ENCODE assay signal across 15 cellular contexts in the genomic region with DNA sequence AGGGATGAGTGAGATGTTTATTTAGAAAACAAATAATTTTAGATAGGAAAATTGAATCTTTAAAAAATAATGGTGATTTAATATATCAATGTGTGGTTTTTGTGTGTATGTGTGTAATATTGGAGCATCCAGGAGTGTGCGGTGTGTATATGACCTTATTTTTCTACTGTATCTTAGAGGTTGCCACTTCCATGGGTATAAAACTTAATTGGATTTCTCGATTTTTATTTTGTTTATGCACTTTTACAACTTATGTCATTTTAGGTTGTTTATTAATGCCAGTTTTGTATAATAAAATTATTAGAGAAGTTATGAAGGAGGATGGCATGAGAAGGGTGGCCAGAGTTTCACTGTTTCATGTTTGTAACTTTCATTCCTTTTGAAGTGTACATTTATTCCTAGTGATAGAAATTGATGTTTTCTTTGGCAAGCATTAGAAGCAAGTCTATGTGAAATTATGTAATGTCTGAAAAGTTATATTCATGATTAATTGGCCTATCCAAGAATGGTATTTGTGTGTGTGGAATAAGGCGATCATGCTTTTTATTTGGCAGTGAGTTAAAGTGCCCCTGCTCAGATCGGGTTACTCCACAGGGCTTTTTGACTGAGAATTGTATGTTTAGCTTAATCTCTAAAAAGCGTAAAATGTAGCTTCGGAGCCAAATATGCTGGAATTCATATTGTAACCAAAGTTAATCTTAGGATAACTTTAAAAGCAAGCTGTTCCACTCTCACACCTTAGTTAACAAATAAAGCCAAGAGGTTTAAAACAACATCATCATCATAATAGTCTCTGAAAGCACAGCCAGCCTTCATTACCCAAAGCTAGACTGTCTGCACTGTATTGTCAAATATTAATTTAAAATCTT.
DNase-seq lines count a peak whose midpoint lies in the region; ATAC-seq, FAIRE-seq and TF ChIP-seq lines count a peak whose summit lies in the region.
"Had no signal": no experiment of that assay in that cellular context is flagged by ENCODE, and none has a peak within 500 bp of the region (broad histone marks: within the 10 kb centered on the region; RNA-seq: fewer than 3 reads in every experiment).

No MANE protein-coding gene starts in this region.

- no peak for TF ChIP-seq POLR2A in endothelial cell of umbilical vein (IDR thresholded peaks at IDR 0.05; ENCODE audit: low read depth, low read length)

- CTCF ChIA-PET in endothelial cell of umbilical vein (lab: Charles Lee) = interaction anchor here (1.4 kb wide), 1 partner anchor 10 kb away, joined by 3 read pairs; no protein-coding TSS in a partner anchor

- TF ChIP-seq CTCF in AG09319 (IDR thresholded peaks at IDR 0.05; ENCODE audit: low read depth, low read length) (no peak), endothelial cell of umbilical vein (IDR thresholded peaks at IDR 0.05; ENCODE audit: extremely low read depth in 1 of 2, insufficient read depth in 1 of 2, low read depth in 1 of 2, low read length in 2 of 2) (no peak)

- H2AFZ ChIP-seq in endothelial cell of umbilical vein (ENCODE audit: low read depth, low read length) = no peak overlapping the region

- H3K27ac ChIP-seq in endothelial cell of umbilical vein (ENCODE audit: insufficient read depth, low read depth, low read length) = no peak overlapping the region
- H3K27ac ChIP-seq in muscle layer of duodenum (ENCODE audit: low read length) = peak overlapping the region; percentile 19

- dilution Hi-C loops in endothelial cell of umbilical vein (cut with MboI; ENCODE audit: extremely low pct_ligation_motif_present, low sequenced_read_pairs) = no loop called here

- no peaks in the 10 kb centered on the region for H3K4me1 ChIP-seq in endothelial cell of umbilical vein (ENCODE audit: control insufficient read depth, extremely low read depth, insufficient read depth, low read length)
- peaks cover 18 to 44% of the 10 kb centered on the region in 2 donors for H3K4me1 ChIP-seq in muscle layer of duodenum (ENCODE audit: control insufficient read depth in 1 of 2, insufficient read depth in 2 of 2, low read length in 2 of 2)

- BruUV-seq in endothelial cell of umbilical vein (replicated peaks; lab: Mats Ljungman, UMichigan) = no TSS peak

- no peaks in the 10 kb centered on the region for H3K27me3 ChIP-seq in endothelial cell of umbilical vein (ENCODE audit: control insufficient read depth in 2 of 2, insufficient read depth in 2 of 2, low read length in 2 of 2)
- H3K27me3 ChIP-seq in muscle layer of duodenum (ENCODE audit: low read depth, low read length) = no peaks in the 10 kb centered on the region
- H3K27me3 ChIP-seq: BE2C had no signal

- H4K20me1 ChIP-seq in endothelial cell of umbilical vein (replicated peaks; ENCODE audit: control insufficient read depth, extremely low read depth, insufficient read depth, low read length) = no peaks in the 10 kb centered on the region

- intact Hi-C loops in endothelial cell of umbilical vein (cut with micrococcal nuclease) = no loop called here

- POLR2A ChIA-PET in endothelial cell of umbilical vein (lab: Charles Lee) = no interaction called here

- no peaks in the 10 kb centered on the region for H3K79me2 ChIP-seq in endothelial cell of umbilical vein (ENCODE audit: control insufficient read depth, insufficient read depth, low read length)

- H3K4me3 ChIP-seq in endothelial cell of umbilical vein (replicated peaks in 1 of 3; ENCODE audit: insufficient read depth in 1 of 3, low read depth in 1 of 3, low read length in 3 of 3) = no peak overlapping the region
- no peak overlapping the region for H3K4me3 ChIP-seq in muscle layer of duodenum (ENCODE audit: low read depth in 1 of 2, low read length in 2 of 2)

- ATAC-seq in HG02973 (IDR thresholded peaks at IDR 0.05; ENCODE audit: unreplicated experiment) = no peak

- no peaks in the 10 kb centered on the region for H3K36me3 ChIP-seq in endothelial cell of umbilical vein (ENCODE audit: control insufficient read depth in 2 of 2, extremely low read depth in 1 of 2, insufficient read depth in 2 of 2, low read length in 2 of 2)
- no peaks in the 10 kb centered on the region for H3K36me3 ChIP-seq in muscle layer of duodenum (ENCODE audit: control insufficient read depth in 1 of 2, insufficient read depth in 2 of 2, low read length in 2 of 2)
- H3K36me3 ChIP-seq: BE2C had no signal

- no peak overlapping the region for H3K9ac ChIP-seq in endothelial cell of umbilical vein (replicated peaks; ENCODE audit: extremely low read depth, insufficient read depth, low read length)

- DNase-seq in AG09319 (ENCODE audit: extremely low read depth, low read depth) (peak; percentile 57), NCI-H226 (peak; percentile 20), endothelial cell of umbilical vein (ENCODE audit: low read depth, low spot score) (peak; percentile 77), SK-N-DZ (ENCODE audit: low spot score) (no peak)
- no peak for DNase-seq in NK-92 treated with Interleukin-12 subunit alpha and Interleukin-12 subunit beta, amount 100 ng/mL, for 24 hours (lab: John Stamatoyannopoulos, UW)
- no peak for DNase-seq in stimulated activated naive CD4-positive, alpha-beta T cell treated with Interleukin-2 at 50 U/mL for 16 hours (lab: John Stamatoyannopoulos, UW)
- DNase-seq: activated CD4-positive, CD25-positive, alpha-beta regulatory T cell treated with anti-CD3 and anti-CD28 coated beads, Interleukin-2, amount 50 U/mL, for 72 hours; activated T-cell treated with anti-CD3 and anti-CD28 coated beads, Interleukin-2, amount 50 U/mL, for 48 hours; BE2C; DMS79 treated with DMSO at 0.1 percent for 48 hours; H7; NCI-H1436 treated with DMSO at 0.1 percent for 48 hours had no signal

- H3K4me2 ChIP-seq in endothelial cell of umbilical vein (ENCODE audit: insufficient read depth, low read length) = no peak overlapping the region

- H3K9me3 ChIP-seq in endothelial cell of umbilical vein (replicated peaks; ENCODE audit: control insufficient read depth, insufficient read depth, low read length) = no peaks in the 10 kb centered on the region
- no peaks in the 10 kb centered on the region for H3K9me3 ChIP-seq in muscle layer of duodenum (ENCODE audit: control insufficient read depth in 1 of 2, low read length in 2 of 2)
- H3K9me3 ChIP-seq: BE2C had no signal

- H3K9me1 ChIP-seq in endothelial cell of umbilical vein (replicated peaks; ENCODE audit: control insufficient read depth, extremely low read depth, insufficient read depth, low read length) = no peaks in the 10 kb centered on the region

- FAIRE-seq in endothelial cell of umbilical vein (lab: Jason Lieb, UNC) = no peak
- FAIRE-seq: bronchial epithelial cell had no signal

TF ChIP-seq in endothelial cell of umbilical vein, 7 proteins besides CTCF, POLR2A, EP300 and RAD21:
- no peak for TF ChIP-seq JUN (IDR thresholded peaks at IDR 0.05; ENCODE audit: borderline replicate concordance, insufficient read depth, insufficient read length, low read depth)
- no peak for TF ChIP-seq FOS (IDR thresholded peaks at IDR 0.05; ENCODE audit: borderline replicate concordance, insufficient read depth, low read length)
- TF ChIP-seq GATA2 (IDR thresholded peaks at IDR 0.05; ENCODE audit: insufficient read depth, insufficient read length, low read depth, low read length) = no peak
- TF ChIP-seq MYC (IDR thresholded peaks at IDR 0.05; ENCODE audit: low read depth, low read length) = no peak
- TF ChIP-seq POLR2AphosphoS5 (IDR thresholded peaks at IDR 0.05; ENCODE audit: insufficient read depth, low read depth, low read length) = no peak

Comparison
In these comparisons a context has a peak if more than half of its experiments do, and no peak if none do; other contexts are left out.
1. DNase-seq: peak in AG09319 (single experiment), NCI-H226 (single experiment) and endothelial cell of umbilical vein (single experiment); none in NK-92 treated with Interleukin-12 subunit alpha and Interleukin-12 subunit beta, amount 100 ng/mL, for 24 hours (single experiment), SK-N-DZ (single experiment) and stimulated activated naive CD4-positive, alpha-beta T cell treated with Interleukin-2 at 50 U/mL for 16 hours (single experiment).